12 cellular contexts compared by ENCODE assay signal in genomic region chr18:58247363-58247834, GRCh38.
A peak's percentile ranks its signal among the peaks of the same experiment; 100 is the strongest.
DNase-seq lines count a peak whose midpoint lies in the region; ATAC-seq and TF ChIP-seq lines count a peak whose summit lies in the region.
"Had no signal": no experiment of that assay in that cellular context is flagged by ENCODE, and none has a peak within 500 bp of the region (broad histone marks: within the 10 kb centered on the region; RNA-seq: fewer than 3 reads in every experiment).

No MANE protein-coding gene starts in this region.

- intact Hi-C loops in Right ventricle myocardium superior (cut with DNase I) (loop anchor here (10.0 kb wide), 1 partner anchor 63 kb away; no protein-coding TSS in a partner anchor), uterus (cut with DNase I; ENCODE audit: low total_unique reads) (no loop called here)

- no peak for TF ChIP-seq CTCF in nephron progenitor cell (IDR thresholded peaks at IDR 0.05)
- no peak for TF ChIP-seq CTCF in uterus (IDR thresholded peaks at IDR 0.05)

- no peak for TF ChIP-seq POLR2A in uterus (IDR thresholded peaks at IDR 0.05)

- no peaks in the 10 kb centered on the region for H3K27me3 Mint-ChIP-seq in nephron progenitor cell (ENCODE audit: low read depth, poor library complexity)

- H3K9me3 Mint-ChIP-seq in nephron progenitor cell, result no peaks in the 10 kb centered on the region

- H3K4me3 Mint-ChIP-seq in nephron progenitor cell, result peak overlapping the region; percentile 68

- H3K36me3 Mint-ChIP-seq in nephron progenitor cell (ENCODE audit: low read depth), result no peaks in the 10 kb centered on the region

- peaks cover 18% of the 10 kb centered on the region for H3K4me1 Mint-ChIP-seq in nephron progenitor cell

- peak overlapping the region; percentile 47 for H3K27ac Mint-ChIP-seq in nephron progenitor cell

- H3K4me1 ChIP-seq in uterus, result no peaks in the 10 kb centered on the region

- peak overlapping the region; percentile 1 to 12 for H3K4me3 ChIP-seq in uterus
- H3K4me3 ChIP-seq: adrenal gland had no signal

- no peaks in the 10 kb centered on the region for H3K9me3 ChIP-seq in uterus
- H3K9me3 ChIP-seq: adrenal gland, neutrophil had no signal

- no peaks in the 10 kb centered on the region for H3K36me3 ChIP-seq in uterus
- H3K36me3 ChIP-seq: adrenal gland, neutrophil had no signal

- no peaks in the 10 kb centered on the region for H3K27me3 ChIP-seq in uterus
- H3K27me3 ChIP-seq: adrenal gland had no signal

- DNase-seq in NCI-H2171 treated with DMSO at 0.1 percent for 48 hours (lab: John Stamatoyannopoulos, UW) (peak; percentile 42), NCI-H2171 (lab: John Stamatoyannopoulos, UW) (no peak), Right ventricle myocardium superior (no peak), nephron progenitor cell (peak; percentile 40), uterus (no peak), OCI-M2 (lab: John Stamatoyannopoulos, UW; ENCODE audit: unreplicated experiment) (no peak)
- DNase-seq: 8988T, NCI-H1105 had no signal

- peak overlapping the region; percentile 48 to 59 for H3K27ac ChIP-seq in uterus
- H3K27ac ChIP-seq: neutrophil had no signal

- ATAC-seq in Right ventricle myocardium superior (ENCODE audit: poor library complexity), result peak; percentile 71
- ATAC-seq in GM18498 (IDR thresholded peaks at IDR 0.05; ENCODE audit: unreplicated experiment), result no peak
- ATAC-seq in GM18519 (IDR thresholded peaks at IDR 0.05; ENCODE audit: low FRiP score, unreplicated experiment), result no peak

Comparison
In these comparisons a context has a peak if more than half of its experiments do, and no peak if none do; other contexts are left out.
1. DNase-seq: peak in NCI-H2171 treated with DMSO at 0.1 percent for 48 hours (single experiment) and nephron progenitor cell (single experiment); none in NCI-H2171 (single experiment), Right ventricle myocardium superior (single experiment), uterus (0 of 2) and OCI-M2 (single experiment).